8 cellular contexts compared by ENCODE assay signal in genomic region chr1:58779837-58780585, GRCh38. TPM values are rescaled to one million over a fixed set of nuclear protein-coding genes. Genes with fewer than 3 reads are reported as not detected.
A peak's percentile ranks its signal among the peaks of the same experiment; 100 is the strongest.
DNase-seq lines count a peak whose midpoint lies in the region; ATAC-seq and TF ChIP-seq lines count a peak whose summit lies in the region.

No MANE protein-coding gene starts in this region.

- H3K4me3 ChIP-seq in MG63 (peak overlapping the region; percentile 93), WI38 (ENCODE audit: low read depth, low read length) (peak overlapping the region; percentile 97)

- intact Hi-C loops in CD14-positive monocyte (cut with micrococcal nuclease) (loop anchor here (5.0 to 10.0 kb wide), 6 partner anchors 38 to 915 kb away; partner anchors contain the start of gene FGGY (in 1 of the 2)), head of caudate nucleus (cut with DNase I) (loop anchor here (10.0 kb wide), 2 partner anchors 85 to 925 kb away; no protein-coding TSS in a partner anchor)

- no peak overlapping the region for H3K27ac ChIP-seq in foreskin keratinocyte

- no peaks in the 10 kb centered on the region for H3K9me3 ChIP-seq in MG63

- H3K27me3 Mint-ChIP-seq in CD14-positive monocyte (ENCODE audit: low read depth in 3 of 3): peaks cover 32 to 54% (median 39%) of the 10 kb centered on the region in 3 donors

- peaks cover 20% of the 10 kb centered on the region for H3K4me1 Mint-ChIP-seq in CD14-positive monocyte

- peaks cover 0 to 18% (median 4%) of the 10 kb centered on the region in 7 donors for H3K9me3 Mint-ChIP-seq in CD14-positive monocyte

- TF ChIP-seq CTCF in CD14-positive monocyte (IDR thresholded peaks at IDR 0.05) (no peak), WI38 (IDR thresholded peaks at IDR 0.05; ENCODE audit: low read depth, low read length) (no peak), foreskin keratinocyte (conservative IDR thresholded peaks at IDR 0.05) (no peak)

- H3K27me3 ChIP-seq in MG63 (no peaks in the 10 kb centered on the region), foreskin keratinocyte (no peaks in the 10 kb centered on the region)

- peak overlapping the region in 3 of 7 donors; percentile 51 to 71 (median 70) for H3K27ac Mint-ChIP-seq in CD14-positive monocyte

- peaks cover 8% of the 10 kb centered on the region for H3K4me1 ChIP-seq in foreskin keratinocyte

- peak overlapping the region; percentile 66 to 99 for H3K4me3 Mint-ChIP-seq in CD14-positive monocyte

- ATAC-seq in foreskin keratinocyte (peak; percentile 43), GM19455 (IDR thresholded peaks at IDR 0.05; ENCODE audit: unreplicated experiment) (no peak)

- peaks cover 4 to 11% of the 10 kb centered on the region in 2 donors for H3K36me3 Mint-ChIP-seq in CD14-positive monocyte

- peaks cover 32% of the 10 kb centered on the region for H3K36me3 ChIP-seq in MG63

- no peak for DNase-seq in CD14-positive monocyte (ENCODE audit: low spot score)
- peak; percentile 43 for DNase-seq in MG63
- peak; percentile 92 to 95 for DNase-seq in foreskin keratinocyte
- peak; percentile 52 for DNase-seq in retina
- DNase-seq in head of caudate nucleus: no peak
- no peak for DNase-seq in 8988T

RNA-seq across cellular contexts. Expression of gene JUN, which starts 3.8 kb away (rescaled TPM):
- polyA plus RNA-seq in CD14-positive monocyte: 10 to 100 TPM; 29.3 to 31.3 TPM
- 104 and 126 TPM in 2 replicates for total RNA-seq in MG63 (2014; rRNA removed; shearing (Covaris generic); ENCODE audit: low replicate concordance)
- 54.8 and 56.1 TPM in 2 replicates for total RNA-seq in foreskin keratinocyte
- polyA plus RNA-seq in foreskin keratinocyte: 39.9 and 43.7 TPM in 2 replicates

Comparison
In these comparisons a context has a peak if more than half of its experiments do, and no peak if none do; other contexts are left out.
1. DNase-seq: peak in MG63 (single experiment), foreskin keratinocyte (2 of 2) and retina (single experiment); none in CD14-positive monocyte (single experiment), head of caudate nucleus (0 of 42) and 8988T (single experiment).